ENCODE assay signal across 1 cellular context in genomic region chr2:226772389-226773179, GRCh38.
TF ChIP-seq lines count a peak whose summit lies in the region.

No MANE protein-coding gene starts in this region.

TF ChIP-seq in K562, 482 proteins besides CTCF, POLR2A, EP300 and RAD21 (continued from another document and continues in another):
- TF ChIP-seq MGA (IDR thresholded peaks at IDR 0.05) (no peak), RNF2 (IDR thresholded peaks at IDR 0.05) (peak; percentile 75; the same call in 1 of the 2 replicates), DNMT1 (IDR thresholded peaks at IDR 0.05) (no peak), STAG1 (CRISPR knock-in tag; IDR thresholded peaks at IDR 0.05; ENCODE audit: borderline replicate concordance) (no peak), ZNF699 (CRISPR knock-in tag; IDR thresholded peaks at IDR 0.05; ENCODE audit: insufficient replicate concordance) (no peak), TFAM (CRISPR knock-in tag; conservative IDR thresholded peaks at IDR 0.05) (no peak), BCOR (IDR thresholded peaks at IDR 0.05) (peak; percentile 80), ETV6 (IDR thresholded peaks at IDR 0.05; ENCODE audit: borderline replicate concordance in 1 of 2, low read depth in 2 of 2, low read length in 1 of 2) (peak in 1 of 2 experiments; percentile 65; a peak in 1 of 4 replicates), ETV6 (CRISPR knock-in tag; IDR thresholded peaks at IDR 0.05; ENCODE audit: borderline replicate concordance) (no peak), ETS2 (tag; IDR thresholded peaks at IDR 0.05; ENCODE audit: borderline replicate concordance, poor library complexity, severe bottlenecking) (no peak), LEF1 (IDR thresholded peaks at IDR 0.05) (peak; percentile 88), CCAR2 (IDR thresholded peaks at IDR 0.05; ENCODE audit: low read depth, low read length) (no peak), ELF2 (CRISPR knock-in tag; IDR thresholded peaks at IDR 0.05) (no peak), FOXJ2 (tag; IDR thresholded peaks at IDR 0.05) (0 out of 2 replicates have a peak, but pooled peaks have one; percentile 18), VEZF1 (CRISPR knock-in tag; IDR thresholded peaks at IDR 0.05) (peak; percentile 44; the same call in 1 of the 2 replicates), MBD2 (IDR thresholded peaks at IDR 0.05; ENCODE audit: borderline replicate concordance, low read depth) (0 out of 2 replicates have a peak, but pooled peaks have one; percentile 48), PBX2 (CRISPR knock-in tag; IDR thresholded peaks at IDR 0.05; ENCODE audit: low read depth) (0 out of 2 replicates have a peak, but pooled peaks have one; percentile 6), PBX2 (tag; conservative IDR thresholded peaks at IDR 0.05; ENCODE audit: low read depth) (peak; percentile 96), CXXC5 (CRISPR knock-in tag; IDR thresholded peaks at IDR 0.05) (0 out of 2 replicates have a peak, but pooled peaks have one; percentile 10), TBL1XR1 (IDR thresholded peaks at IDR 0.05; ENCODE audit: low read length in 2 of 2) (peak in 1 of 2 experiments; percentile 96; a peak in 2 of 4 replicates), MTF1 (CRISPR knock-in tag; IDR thresholded peaks at IDR 0.05; ENCODE audit: borderline replicate concordance) (no peak), ZNF77 (CRISPR knock-in tag; IDR thresholded peaks at IDR 0.05) (no peak), ELF1 (tag; IDR thresholded peaks at IDR 0.05) (peak; percentile 69), SUPT5H (IDR thresholded peaks at IDR 0.05) (no peak), RBFOX2 (IDR thresholded peaks at IDR 0.05; ENCODE audit: low read depth, low read length) (no peak), ARHGAP35 (IDR thresholded peaks at IDR 0.05; ENCODE audit: partially characterized antibody) (no peak), USF2 (CRISPR knock-in tag; IDR thresholded peaks at IDR 0.05) (no peak), ZC3H4 (CRISPR knock-in tag; IDR thresholded peaks at IDR 0.05; ENCODE audit: borderline replicate concordance) (no peak), ZNF398 (CRISPR knock-in tag; IDR thresholded peaks at IDR 0.05) (no peak), RB1 (IDR thresholded peaks at IDR 0.05; ENCODE audit: low read depth) (no peak), ARID3A (IDR thresholded peaks at IDR 0.05; ENCODE audit: borderline replicate concordance, low read depth, low read length) (no peak), TSC22D4 (tag; IDR thresholded peaks at IDR 0.05) (no peak), ARID1B (IDR thresholded peaks at IDR 0.05) (peak; percentile 92), RAD51 (IDR thresholded peaks at IDR 0.05; ENCODE audit: borderline replicate concordance, low read depth) (peak; percentile 13; the same call in 1 of the 2 replicates), MEF2D (tag; conservative IDR thresholded peaks at IDR 0.05; ENCODE audit: low read depth) (peak; percentile 100)
